In the genomic region with DNA sequence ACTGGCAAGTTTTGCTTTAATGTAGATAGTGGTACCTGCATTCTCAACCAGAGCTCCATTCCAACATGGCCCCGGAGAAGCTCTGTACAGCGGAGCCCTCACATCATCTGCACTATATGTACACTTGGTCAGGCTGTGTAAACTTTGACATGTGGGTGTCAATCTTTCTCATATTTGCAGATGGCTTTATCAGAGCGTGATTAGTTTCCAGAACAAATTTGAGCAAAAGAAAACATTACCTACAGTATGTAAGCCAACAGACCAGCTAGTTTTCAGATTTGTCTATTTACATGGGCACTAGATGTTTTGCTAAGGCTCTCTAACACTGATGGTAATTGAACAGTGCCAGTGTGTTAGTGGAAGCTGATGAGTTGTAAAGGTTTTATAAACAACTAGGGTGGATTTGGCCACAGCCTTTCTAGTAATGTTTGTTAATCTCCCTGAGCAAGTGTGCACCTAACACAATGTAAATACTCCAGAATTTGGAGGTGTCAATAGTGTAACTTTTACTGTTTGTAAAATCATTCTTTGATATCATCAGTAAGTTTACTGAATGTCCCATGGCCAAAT, we compare ENCODE assay signal across 1 cellular context.
TF ChIP-seq lines count a peak whose summit lies in the region.

No MANE protein-coding gene starts in this region.

TF ChIP-seq in HepG2, 621 proteins besides CTCF, POLR2A, EP300 and RAD21 (continued from another document and continues in another):
- TF ChIP-seq, protein P1, sequence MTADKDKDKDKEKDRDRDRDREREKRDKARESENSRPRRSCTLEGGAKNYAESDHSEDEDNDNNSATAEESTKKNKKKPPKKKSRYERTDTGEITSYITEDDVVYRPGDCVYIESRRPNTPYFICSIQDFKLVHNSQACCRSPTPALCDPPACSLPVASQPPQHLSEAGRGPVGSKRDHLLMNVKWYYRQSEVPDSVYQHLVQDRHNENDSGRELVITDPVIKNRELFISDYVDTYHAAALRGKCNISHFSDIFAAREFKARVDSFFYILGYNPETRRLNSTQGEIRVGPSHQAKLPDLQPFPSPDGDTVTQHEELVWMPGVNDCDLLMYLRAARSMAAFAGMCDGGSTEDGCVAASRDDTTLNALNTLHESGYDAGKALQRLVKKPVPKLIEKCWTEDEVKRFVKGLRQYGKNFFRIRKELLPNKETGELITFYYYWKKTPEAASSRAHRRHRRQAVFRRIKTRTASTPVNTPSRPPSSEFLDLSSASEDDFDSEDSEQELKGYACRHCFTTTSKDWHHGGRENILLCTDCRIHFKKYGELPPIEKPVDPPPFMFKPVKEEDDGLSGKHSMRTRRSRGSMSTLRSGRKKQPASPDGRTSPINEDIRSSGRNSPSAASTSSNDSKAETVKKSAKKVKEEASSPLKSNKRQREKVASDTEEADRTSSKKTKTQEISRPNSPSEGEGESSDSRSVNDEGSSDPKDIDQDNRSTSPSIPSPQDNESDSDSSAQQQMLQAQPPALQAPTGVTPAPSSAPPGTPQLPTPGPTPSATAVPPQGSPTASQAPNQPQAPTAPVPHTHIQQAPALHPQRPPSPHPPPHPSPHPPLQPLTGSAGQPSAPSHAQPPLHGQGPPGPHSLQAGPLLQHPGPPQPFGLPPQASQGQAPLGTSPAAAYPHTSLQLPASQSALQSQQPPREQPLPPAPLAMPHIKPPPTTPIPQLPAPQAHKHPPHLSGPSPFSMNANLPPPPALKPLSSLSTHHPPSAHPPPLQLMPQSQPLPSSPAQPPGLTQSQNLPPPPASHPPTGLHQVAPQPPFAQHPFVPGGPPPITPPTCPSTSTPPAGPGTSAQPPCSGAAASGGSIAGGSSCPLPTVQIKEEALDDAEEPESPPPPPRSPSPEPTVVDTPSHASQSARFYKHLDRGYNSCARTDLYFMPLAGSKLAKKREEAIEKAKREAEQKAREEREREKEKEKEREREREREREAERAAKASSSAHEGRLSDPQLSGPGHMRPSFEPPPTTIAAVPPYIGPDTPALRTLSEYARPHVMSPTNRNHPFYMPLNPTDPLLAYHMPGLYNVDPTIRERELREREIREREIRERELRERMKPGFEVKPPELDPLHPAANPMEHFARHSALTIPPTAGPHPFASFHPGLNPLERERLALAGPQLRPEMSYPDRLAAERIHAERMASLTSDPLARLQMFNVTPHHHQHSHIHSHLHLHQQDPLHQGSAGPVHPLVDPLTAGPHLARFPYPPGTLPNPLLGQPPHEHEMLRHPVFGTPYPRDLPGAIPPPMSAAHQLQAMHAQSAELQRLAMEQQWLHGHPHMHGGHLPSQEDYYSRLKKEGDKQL (CRISPR knock-in tag; IDR thresholded peaks at IDR 0.05; ENCODE audit: low read depth): peak; percentile 98
- TF ChIP-seq RORA (CRISPR knock-in tag; IDR thresholded peaks at IDR 0.05): no peak
- TF ChIP-seq ZSCAN30 (CRISPR knock-in tag; IDR thresholded peaks at IDR 0.05): no peak
- TF ChIP-seq, protein P2, sequence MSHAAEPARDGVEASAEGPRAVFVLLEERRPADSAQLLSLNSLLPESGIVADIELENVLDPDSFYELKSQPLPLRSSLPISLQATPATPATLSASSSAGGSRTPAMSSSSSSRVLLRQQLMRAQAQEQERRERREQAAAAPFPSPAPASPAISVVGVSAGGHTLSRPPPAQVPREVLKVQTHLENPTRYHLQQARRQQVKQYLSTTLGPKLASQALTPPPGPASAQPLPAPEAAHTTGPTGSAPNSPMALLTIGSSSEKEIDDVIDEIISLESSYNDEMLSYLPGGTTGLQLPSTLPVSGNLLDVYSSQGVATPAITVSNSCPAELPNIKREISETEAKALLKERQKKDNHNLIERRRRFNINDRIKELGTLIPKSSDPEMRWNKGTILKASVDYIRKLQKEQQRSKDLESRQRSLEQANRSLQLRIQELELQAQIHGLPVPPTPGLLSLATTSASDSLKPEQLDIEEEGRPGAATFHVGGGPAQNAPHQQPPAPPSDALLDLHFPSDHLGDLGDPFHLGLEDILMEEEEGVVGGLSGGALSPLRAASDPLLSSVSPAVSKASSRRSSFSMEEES (CRISPR knock-in tag; IDR thresholded peaks at IDR 0.05): 0 out of 2 replicates have a peak, but pooled peaks have one; percentile 25
- TF ChIP-seq, protein P3, sequence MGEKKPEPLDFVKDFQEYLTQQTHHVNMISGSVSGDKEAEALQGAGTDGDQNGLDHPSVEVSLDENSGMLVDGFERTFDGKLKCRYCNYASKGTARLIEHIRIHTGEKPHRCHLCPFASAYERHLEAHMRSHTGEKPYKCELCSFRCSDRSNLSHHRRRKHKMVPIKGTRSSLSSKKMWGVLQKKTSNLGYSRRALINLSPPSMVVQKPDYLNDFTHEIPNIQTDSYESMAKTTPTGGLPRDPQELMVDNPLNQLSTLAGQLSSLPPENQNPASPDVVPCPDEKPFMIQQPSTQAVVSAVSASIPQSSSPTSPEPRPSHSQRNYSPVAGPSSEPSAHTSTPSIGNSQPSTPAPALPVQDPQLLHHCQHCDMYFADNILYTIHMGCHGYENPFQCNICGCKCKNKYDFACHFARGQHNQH (CRISPR knock-in tag; IDR thresholded peaks at IDR 0.05): no peak
- no peak for TF ChIP-seq ZNF776 (CRISPR knock-in tag; IDR thresholded peaks at IDR 0.05)
- no peak for TF ChIP-seq KLF15 (CRISPR knock-in tag; IDR thresholded peaks at IDR 0.05; ENCODE audit: borderline replicate concordance)
- TF ChIP-seq ZEB1 (IDR thresholded peaks at IDR 0.05; ENCODE audit: insufficient replicate concordance, low read depth): no peak
- TF ChIP-seq ZNF160 (CRISPR knock-in tag; IDR thresholded peaks at IDR 0.05): no peak
- TF ChIP-seq, protein P4, sequence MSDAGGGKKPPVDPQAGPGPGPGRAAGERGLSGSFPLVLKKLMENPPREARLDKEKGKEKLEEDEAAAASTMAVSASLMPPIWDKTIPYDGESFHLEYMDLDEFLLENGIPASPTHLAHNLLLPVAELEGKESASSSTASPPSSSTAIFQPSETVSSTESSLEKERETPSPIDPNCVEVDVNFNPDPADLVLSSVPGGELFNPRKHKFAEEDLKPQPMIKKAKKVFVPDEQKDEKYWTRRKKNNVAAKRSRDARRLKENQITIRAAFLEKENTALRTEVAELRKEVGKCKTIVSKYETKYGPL (CRISPR knock-in tag; IDR thresholded peaks at IDR 0.05): no peak
- no peak for TF ChIP-seq KDM4B (CRISPR knock-in tag; IDR thresholded peaks at IDR 0.05)
- no peak for TF ChIP-seq STAT5B (CRISPR knock-in tag; IDR thresholded peaks at IDR 0.05)
- no peak for TF ChIP-seq ATM (IDR thresholded peaks at IDR 0.05; ENCODE audit: borderline replicate concordance)
- no peak for TF ChIP-seq ADNP (CRISPR knock-in tag; IDR thresholded peaks at IDR 0.05)
- no peak for TF ChIP-seq ZNF772 (CRISPR knock-in tag; IDR thresholded peaks at IDR 0.05)
- no peak for TF ChIP-seq KLF11 (CRISPR knock-in tag; IDR thresholded peaks at IDR 0.05)
- TF ChIP-seq, protein P5, sequence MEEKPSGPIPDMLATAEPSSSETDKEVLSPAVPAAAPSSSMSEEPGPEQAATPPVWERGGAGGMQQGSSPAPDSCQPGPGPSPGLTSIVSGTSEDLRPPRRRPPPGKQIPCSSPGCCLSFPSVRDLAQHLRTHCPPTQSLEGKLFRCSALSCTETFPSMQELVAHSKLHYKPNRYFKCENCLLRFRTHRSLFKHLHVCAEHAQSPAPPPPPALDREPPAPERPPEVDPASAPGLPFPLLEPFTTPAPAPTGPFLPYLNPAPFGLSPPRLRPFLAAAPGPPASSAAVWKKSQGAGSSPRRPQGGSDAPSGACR (CRISPR knock-in tag; IDR thresholded peaks at IDR 0.05): no peak
- TF ChIP-seq ZNF329 (CRISPR knock-in tag; IDR thresholded peaks at IDR 0.05; ENCODE audit: low read depth): no peak
- TF ChIP-seq JUN (CRISPR knock-in tag; IDR thresholded peaks at IDR 0.05): no peak
- TF ChIP-seq, protein P6, sequence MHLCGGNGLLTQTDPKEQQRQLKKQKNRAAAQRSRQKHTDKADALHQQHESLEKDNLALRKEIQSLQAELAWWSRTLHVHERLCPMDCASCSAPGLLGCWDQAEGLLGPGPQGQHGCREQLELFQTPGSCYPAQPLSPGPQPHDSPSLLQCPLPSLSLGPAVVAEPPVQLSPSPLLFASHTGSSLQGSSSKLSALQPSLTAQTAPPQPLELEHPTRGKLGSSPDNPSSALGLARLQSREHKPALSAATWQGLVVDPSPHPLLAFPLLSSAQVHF (CRISPR knock-in tag; IDR thresholded peaks at IDR 0.05): no peak
- no peak for TF ChIP-seq ZNF552 (CRISPR knock-in tag; IDR thresholded peaks at IDR 0.05; ENCODE audit: borderline replicate concordance)
- no peak for TF ChIP-seq ZNF7 (CRISPR knock-in tag; IDR thresholded peaks at IDR 0.05)
- TF ChIP-seq ZNF879 (CRISPR knock-in tag; IDR thresholded peaks at IDR 0.05): no peak
- TF ChIP-seq MED13 (CRISPR knock-in tag; IDR thresholded peaks at IDR 0.05): no peak
- TF ChIP-seq TEAD3 (CRISPR knock-in tag; optimal IDR thresholded peaks at IDR 0.05; ENCODE audit: borderline replicate concordance): peak; percentile 59
- TF ChIP-seq CBX1 (IDR thresholded peaks at IDR 0.05; ENCODE audit: low read depth): no peak
- TF ChIP-seq, protein P7, sequence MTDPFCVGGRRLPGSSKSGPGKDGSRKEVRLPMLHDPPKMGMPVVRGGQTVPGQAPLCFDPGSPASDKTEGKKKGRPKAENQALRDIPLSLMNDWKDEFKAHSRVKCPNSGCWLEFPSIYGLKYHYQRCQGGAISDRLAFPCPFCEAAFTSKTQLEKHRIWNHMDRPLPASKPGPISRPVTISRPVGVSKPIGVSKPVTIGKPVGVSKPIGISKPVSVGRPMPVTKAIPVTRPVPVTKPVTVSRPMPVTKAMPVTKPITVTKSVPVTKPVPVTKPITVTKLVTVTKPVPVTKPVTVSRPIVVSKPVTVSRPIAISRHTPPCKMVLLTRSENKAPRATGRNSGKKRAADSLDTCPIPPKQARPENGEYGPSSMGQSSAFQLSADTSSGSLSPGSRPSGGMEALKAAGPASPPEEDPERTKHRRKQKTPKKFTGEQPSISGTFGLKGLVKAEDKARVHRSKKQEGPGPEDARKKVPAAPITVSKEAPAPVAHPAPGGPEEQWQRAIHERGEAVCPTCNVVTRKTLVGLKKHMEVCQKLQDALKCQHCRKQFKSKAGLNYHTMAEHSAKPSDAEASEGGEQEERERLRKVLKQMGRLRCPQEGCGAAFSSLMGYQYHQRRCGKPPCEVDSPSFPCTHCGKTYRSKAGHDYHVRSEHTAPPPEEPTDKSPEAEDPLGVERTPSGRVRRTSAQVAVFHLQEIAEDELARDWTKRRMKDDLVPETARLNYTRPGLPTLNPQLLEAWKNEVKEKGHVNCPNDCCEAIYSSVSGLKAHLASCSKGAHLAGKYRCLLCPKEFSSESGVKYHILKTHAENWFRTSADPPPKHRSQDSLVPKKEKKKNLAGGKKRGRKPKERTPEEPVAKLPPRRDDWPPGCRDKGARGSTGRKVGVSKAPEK (CRISPR knock-in tag; IDR thresholded peaks at IDR 0.05; ENCODE audit: borderline replicate concordance): 0 out of 2 replicates have a peak, but pooled peaks have one; percentile 24
- TF ChIP-seq, protein P8, sequence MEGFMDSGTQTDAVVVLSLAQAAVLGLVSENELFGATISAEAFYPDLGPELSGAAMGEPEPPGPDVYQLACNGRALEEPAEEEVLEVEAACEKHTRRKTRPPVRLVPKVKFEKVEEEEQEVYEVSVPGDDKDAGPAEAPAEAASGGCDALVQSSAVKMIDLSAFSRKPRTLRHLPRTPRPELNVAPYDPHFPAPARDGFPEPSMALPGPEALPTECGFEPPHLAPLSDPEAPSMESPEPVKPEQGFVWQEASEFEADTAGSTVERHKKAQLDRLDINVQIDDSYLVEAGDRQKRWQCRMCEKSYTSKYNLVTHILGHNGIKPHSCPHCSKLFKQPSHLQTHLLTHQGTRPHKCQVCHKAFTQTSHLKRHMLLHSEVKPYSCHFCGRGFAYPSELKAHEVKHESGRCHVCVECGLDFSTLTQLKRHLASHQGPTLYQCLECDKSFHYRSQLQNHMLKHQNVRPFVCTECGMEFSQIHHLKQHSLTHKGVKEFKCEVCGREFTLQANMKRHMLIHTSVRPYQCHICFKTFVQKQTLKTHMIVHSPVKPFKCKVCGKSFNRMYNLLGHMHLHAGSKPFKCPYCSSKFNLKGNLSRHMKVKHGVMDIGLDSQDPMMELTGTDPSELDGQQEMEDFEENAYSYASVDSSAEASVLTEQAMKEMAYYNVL (CRISPR knock-in tag; IDR thresholded peaks at IDR 0.05; ENCODE audit: borderline replicate concordance): no peak
- no peak for TF ChIP-seq ZNF75D (CRISPR knock-in tag; IDR thresholded peaks at IDR 0.05; ENCODE audit: borderline replicate concordance)
- TF ChIP-seq TRIM24 (CRISPR knock-in tag; IDR thresholded peaks at IDR 0.05): no peak
- no peak for TF ChIP-seq SNAI1 (CRISPR knock-in tag; IDR thresholded peaks at IDR 0.05; ENCODE audit: borderline replicate concordance)
- TF ChIP-seq NFYC (CRISPR knock-in tag; IDR thresholded peaks at IDR 0.05): no peak
- no peak for TF ChIP-seq ZNF292 (CRISPR knock-in tag; IDR thresholded peaks at IDR 0.05; ENCODE audit: borderline replicate concordance, low read depth)
- TF ChIP-seq ZNF496 (CRISPR knock-in tag; IDR thresholded peaks at IDR 0.05; ENCODE audit: insufficient replicate concordance): no peak
- TF ChIP-seq DMAP1 (CRISPR knock-in tag; IDR thresholded peaks at IDR 0.05): no peak
- TF ChIP-seq RBM22 (optimal IDR thresholded peaks at IDR 0.05; ENCODE audit: low read length): no peak
- TF ChIP-seq YEATS2 (CRISPR knock-in tag; IDR thresholded peaks at IDR 0.05; ENCODE audit: borderline replicate concordance): no peak
- TF ChIP-seq ZSCAN21 (CRISPR knock-in tag; IDR thresholded peaks at IDR 0.05; ENCODE audit: borderline replicate concordance): no peak
- TF ChIP-seq TSC22D2 (CRISPR knock-in tag; IDR thresholded peaks at IDR 0.05; ENCODE audit: borderline replicate concordance): no peak
- TF ChIP-seq NFE2 (CRISPR knock-in tag; IDR thresholded peaks at IDR 0.05): no peak
- TF ChIP-seq KDM5A (IDR thresholded peaks at IDR 0.05; ENCODE audit: borderline replicate concordance, low read length): no peak
- peak; percentile 38 for TF ChIP-seq TCF7 (IDR thresholded peaks at IDR 0.05; ENCODE audit: low read depth)
- no peak for TF ChIP-seq GPN1 (CRISPR knock-in tag; IDR thresholded peaks at IDR 0.05; ENCODE audit: borderline replicate concordance)
- TF ChIP-seq MXD4 (CRISPR knock-in tag; IDR thresholded peaks at IDR 0.05): no peak
- no peak for TF ChIP-seq ZNF567 (CRISPR knock-in tag; IDR thresholded peaks at IDR 0.05; ENCODE audit: borderline replicate concordance)
- no peak for TF ChIP-seq ZNF432 (CRISPR knock-in tag; IDR thresholded peaks at IDR 0.05; ENCODE audit: borderline replicate concordance)
- TF ChIP-seq KAT8 (CRISPR knock-in tag; IDR thresholded peaks at IDR 0.05): no peak
